2 cellular contexts compared by ENCODE assay signal in the genomic region with DNA sequence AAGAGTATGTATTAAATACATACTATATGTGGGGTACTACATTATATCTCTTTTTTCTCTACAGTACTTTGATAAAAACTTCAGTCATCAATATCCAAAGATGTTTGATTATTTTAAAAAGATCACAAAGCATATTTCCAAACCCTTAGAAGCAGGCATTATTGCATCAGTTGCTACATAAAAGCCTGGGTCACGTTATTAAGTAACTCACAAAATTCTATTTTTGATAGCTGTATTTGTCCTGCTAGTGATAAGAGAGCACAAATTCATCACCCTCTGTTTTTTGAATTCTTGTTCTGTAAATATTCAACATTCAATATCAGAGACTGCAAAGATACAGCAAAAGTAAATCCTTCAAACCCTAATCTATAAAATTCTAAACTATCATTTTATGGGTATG.
TF ChIP-seq lines count a peak whose summit lies in the region.

No MANE protein-coding gene starts in this region.

TF ChIP-seq in liver, 16 proteins besides CTCF, POLR2A, EP300 and RAD21:
- TF ChIP-seq MAX (IDR thresholded peaks at IDR 0.05) (peak; percentile 47), HNF4A (conservative IDR thresholded peaks at IDR 0.05) (peak; percentile 44 to 58), NR2F2 (IDR thresholded peaks at IDR 0.05) (no peak), RXRA (IDR thresholded peaks at IDR 0.05) (peak; percentile 45 to 60), JUND (IDR thresholded peaks at IDR 0.05) (peak in 1 of 2 donors; percentile 24), YY1 (IDR thresholded peaks at IDR 0.05) (no peak), SP1 (IDR thresholded peaks at IDR 0.05) (peak; percentile 28), GABPA (IDR thresholded peaks at IDR 0.05 in 1 of 2, conservative IDR thresholded peaks at IDR 0.05 in 1 of 2) (no peak), REST (IDR thresholded peaks at IDR 0.05) (peak; percentile 38), FOXA1 (IDR thresholded peaks at IDR 0.05) (no peak), ZBTB33 (IDR thresholded peaks at IDR 0.05) (no peak), HNF4G (IDR thresholded peaks at IDR 0.05) (no peak), TAF1 (conservative IDR thresholded peaks at IDR 0.05) (no peak)
- TF ChIP-seq, protein P1, sequence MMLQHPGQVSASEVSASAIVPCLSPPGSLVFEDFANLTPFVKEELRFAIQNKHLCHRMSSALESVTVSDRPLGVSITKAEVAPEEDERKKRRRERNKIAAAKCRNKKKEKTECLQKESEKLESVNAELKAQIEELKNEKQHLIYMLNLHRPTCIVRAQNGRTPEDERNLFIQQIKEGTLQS (IDR thresholded peaks at IDR 0.05), result peak; percentile 61

TF ChIP-seq in HepG2, 621 proteins besides CTCF, POLR2A, EP300 and RAD21:
- TF ChIP-seq PPARG (CRISPR knock-in tag; conservative IDR thresholded peaks at IDR 0.05), result no peak
- TF ChIP-seq SMYD3 (CRISPR knock-in tag; IDR thresholded peaks at IDR 0.05), result no peak
- TF ChIP-seq ZNF180 (CRISPR knock-in tag; IDR thresholded peaks at IDR 0.05; ENCODE audit: borderline replicate concordance, low read depth), result no peak
- TF ChIP-seq ZNF556 (CRISPR knock-in tag; IDR thresholded peaks at IDR 0.05; ENCODE audit: borderline replicate concordance), result no peak
- no peak for TF ChIP-seq SIX1 (CRISPR knock-in tag; IDR thresholded peaks at IDR 0.05; ENCODE audit: borderline replicate concordance)
